ENCODE assay signal across 1 cellular context in the genomic region with DNA sequence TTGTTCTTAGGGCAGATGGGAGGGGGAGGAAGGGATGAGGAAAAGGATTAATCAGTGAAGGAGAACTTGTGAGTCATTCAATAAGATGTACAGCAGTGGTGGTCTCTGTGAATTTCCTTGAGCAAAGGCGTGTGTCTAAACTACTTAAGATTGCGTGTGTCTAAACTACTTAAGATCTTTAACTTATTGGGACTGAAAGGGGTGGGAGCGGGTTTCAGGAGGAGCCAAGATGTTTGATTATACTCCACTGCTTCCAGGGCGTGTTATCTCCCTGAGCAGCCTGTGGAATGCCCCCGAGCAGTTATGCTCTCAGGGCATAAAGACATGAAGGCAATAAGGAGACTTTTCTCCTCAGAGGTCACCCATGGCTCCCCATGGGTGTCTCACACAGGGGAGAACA. TPM values are rescaled to one million over a fixed set of nuclear protein-coding genes. Genes with fewer than 3 reads are reported as not detected.
"Had no signal": no experiment of that assay in that cellular context is flagged by ENCODE, and none has a peak within 500 bp of the region (broad histone marks: within the 10 kb centered on the region; RNA-seq: fewer than 3 reads in every experiment).

No MANE protein-coding gene starts in this region.

RNA-seq across cellular contexts. Expression of gene KCNK1, which starts 2.5 kb away (rescaled TPM):
- total RNA-seq: activated naive CD8-positive, alpha-beta T cell treated with anti-CD3 and anti-CD28 coated beads, Interleukin-2, amount 10 ng/mL, durations not matched to agents 7 days and 5 days had no signal
